In genomic region chr11:105033781-105034180, GRCh38 we compare ENCODE assay signal across 14 cellular contexts. TPM values are rescaled to one million over a fixed set of nuclear protein-coding genes. Genes with fewer than 3 reads are reported as not detected.
A peak's percentile ranks its signal among the peaks of the same experiment; 100 is the strongest.
DNase-seq lines count a peak whose midpoint lies in the region; ATAC-seq, FAIRE-seq and TF ChIP-seq lines count a peak whose summit lies in the region.
"Had no signal": no experiment of that assay in that cellular context is flagged by ENCODE, and none has a peak within 500 bp of the region (broad histone marks: within the 10 kb centered on the region; RNA-seq: fewer than 3 reads in every experiment).

No MANE protein-coding gene starts in this region.

- intact Hi-C loops in activated CD4-positive, alpha-beta memory T cell treated with anti-CD3 and anti-CD28 coated beads for 36 hours (cut with micrococcal nuclease), result loop anchor here (1.0 to 10.0 kb wide), 4 partner anchors 12 to 261 kb away; partner anchors contain the start of genes CARD16 and CASP4

- POLR2A ChIA-PET in activated CD4-positive, alpha-beta memory T cell treated with anti-CD3 and anti-CD28 coated beads for 36 hours (lab: Charles Lee), result no interaction called here

- no peak overlapping the region for H3K9ac ChIP-seq in keratinocyte (ENCODE audit: control insufficient read depth, extremely low read depth, insufficient read depth, low read length)

- DNase-seq in activated naive CD4-positive, alpha-beta T cell treated with Interleukin-2 at 50 U/mL for 16 hours, result no peak
- DNase-seq in activated CD4-positive, alpha-beta memory T cell treated with anti-CD3 and anti-CD28 coated beads for 36 hours, result no peak
- no peak for DNase-seq in keratinocyte (ENCODE audit: low read depth, low spot score)
- DNase-seq in thoracic aorta (ENCODE audit: low spot score), result no peak
- no peak for DNase-seq in COLO829 (ENCODE audit: low spot score)
- DNase-seq: activated CD8-positive, alpha-beta memory T cell treated with anti-CD3 and anti-CD28 coated beads, Interleukin-2, amount 50 U/mL, for 48 hours; cortex of kidney; KG1; NCI-H526 treated with DMSO at 0.1 percent for 48 hours had no signal

- no peaks in the 10 kb centered on the region for H4K20me1 ChIP-seq in keratinocyte (ENCODE audit: control insufficient read depth, extremely low read depth, insufficient read depth, low read length)

- H3K9me1 ChIP-seq in keratinocyte (ENCODE audit: control insufficient read depth, extremely low read depth, insufficient read depth, low read length), result no peaks in the 10 kb centered on the region

- no peak overlapping the region for H3K27ac ChIP-seq in keratinocyte (ENCODE audit: control insufficient read depth, insufficient read depth, low read length)
- no peak overlapping the region for H3K27ac ChIP-seq in thoracic aorta

- H3K36me3 Mint-ChIP-seq in activated naive CD4-positive, alpha-beta T cell treated with anti-CD3 and anti-CD28 coated beads, Interleukin-2, amount 50 U/mL, for 24 hours, result peaks cover 21% of the 10 kb centered on the region
- H3K36me3 Mint-ChIP-seq in activated CD4-positive, alpha-beta memory T cell treated with anti-CD3 and anti-CD28 coated beads for 36 hours, result peaks cover 30% of the 10 kb centered on the region

- dilution Hi-C loops in keratinocyte (cut with MboI; ENCODE audit: extremely low pct_ligation_motif_present, low sequenced_read_pairs), result no loop called here

- H3K4me3 Mint-ChIP-seq in activated naive CD4-positive, alpha-beta T cell treated with anti-CD3 and anti-CD28 coated beads, Interleukin-2, amount 50 U/mL, for 24 hours, result peak overlapping the region; percentile 97
- H3K4me3 Mint-ChIP-seq in activated CD4-positive, alpha-beta memory T cell treated with anti-CD3 and anti-CD28 coated beads for 36 hours, result peak overlapping the region; percentile 88

- H3K4me3 ChIP-seq in keratinocyte (ENCODE audit: control insufficient read depth in 2 of 3, extremely low read depth in 1 of 3, insufficient read depth in 2 of 3, low read depth in 1 of 3, low read length in 3 of 3) (peak overlapping the region; percentile 14 to 45 (median 23)), thoracic aorta (peak overlapping the region; percentile 65)

- H2AFZ ChIP-seq in keratinocyte (ENCODE audit: control insufficient read depth, low read length), result peak overlapping the region; percentile 28

- peak overlapping the region; percentile 63 for H3K4me2 ChIP-seq in keratinocyte (ENCODE audit: control insufficient read depth, extremely low read depth, insufficient read depth, low read depth, low read length)

- ATAC-seq in thoracic aorta (ENCODE audit: insufficient number of reproducible peaks, low FRiP score, low read depth) (no peak), GM21576 (IDR thresholded peaks at IDR 0.05; ENCODE audit: unreplicated experiment) (no peak), HG03442 (IDR thresholded peaks at IDR 0.05; ENCODE audit: unreplicated experiment) (no peak)
- ATAC-seq: SK-N-SH treated with all-trans-retinoic acid at 6 μM for 48 hours had no signal

- H3K27me3 Mint-ChIP-seq in activated naive CD4-positive, alpha-beta T cell treated with anti-CD3 and anti-CD28 coated beads, Interleukin-2, amount 50 U/mL, for 24 hours, result no peaks in the 10 kb centered on the region
- no peaks in the 10 kb centered on the region for H3K27me3 Mint-ChIP-seq in activated CD4-positive, alpha-beta memory T cell treated with anti-CD3 and anti-CD28 coated beads for 36 hours

- no peak for FAIRE-seq in keratinocyte (lab: Jason Lieb, UNC)

- no peaks in the 10 kb centered on the region for H3K79me2 ChIP-seq in keratinocyte (ENCODE audit: control insufficient read depth, insufficient read depth, low read length)

- peaks cover 5% of the 10 kb centered on the region for H3K4me1 ChIP-seq in keratinocyte (ENCODE audit: control insufficient read depth, extremely low read depth, insufficient read depth, low read length)
- H3K4me1 ChIP-seq in thoracic aorta (ENCODE audit: control insufficient read depth in 1 of 2, low read depth in 2 of 2), result peaks cover 3 to 13% of the 10 kb centered on the region in 2 donors

- H3K27ac Mint-ChIP-seq in activated naive CD4-positive, alpha-beta T cell treated with anti-CD3 and anti-CD28 coated beads, Interleukin-2, amount 50 U/mL, for 24 hours, result peak overlapping the region; percentile 97
- H3K27ac Mint-ChIP-seq in activated CD4-positive, alpha-beta memory T cell treated with anti-CD3 and anti-CD28 coated beads for 36 hours, result peak overlapping the region; percentile 94

- H3K9me3 ChIP-seq in keratinocyte (ENCODE audit: control insufficient read depth, low read depth, low read length) (no peaks in the 10 kb centered on the region), thoracic aorta (no peaks in the 10 kb centered on the region)

- H3K4me1 Mint-ChIP-seq in activated naive CD4-positive, alpha-beta T cell treated with anti-CD3 and anti-CD28 coated beads, Interleukin-2, amount 50 U/mL, for 24 hours, result peaks cover 77% of the 10 kb centered on the region
- H3K4me1 Mint-ChIP-seq in activated CD4-positive, alpha-beta memory T cell treated with anti-CD3 and anti-CD28 coated beads for 36 hours (ENCODE audit: low read depth), result peaks cover 51% of the 10 kb centered on the region

- CTCF ChIA-PET in activated CD4-positive, alpha-beta memory T cell treated with anti-CD3 and anti-CD28 coated beads for 36 hours (lab: Charles Lee), result interaction anchor here (1.1 kb wide), 1 partner anchor 87 kb away, joined by 3 read pairs; no protein-coding TSS in a partner anchor

- H3K27me3 ChIP-seq in keratinocyte (ENCODE audit: control insufficient read depth, extremely low read depth, insufficient read depth, low read length), result no peaks in the 10 kb centered on the region
- no peaks in the 10 kb centered on the region for H3K27me3 ChIP-seq in thoracic aorta (replicated peaks; ENCODE audit: insufficient read depth)

- TF ChIP-seq CTCF in keratinocyte (optimal IDR thresholded peaks at IDR 0.05 in 1 of 3, IDR thresholded peaks at IDR 0.05 in 1 of 3, conservative IDR thresholded peaks at IDR 0.05 in 1 of 3; ENCODE audit: extremely low read depth in 1 of 3, insufficient read depth in 2 of 3, low read length in 3 of 3) (no peak), thoracic aorta (IDR thresholded peaks at IDR 0.05) (no peak)

- no peaks in the 10 kb centered on the region for H3K9me3 Mint-ChIP-seq in activated naive CD4-positive, alpha-beta T cell treated with anti-CD3 and anti-CD28 coated beads, Interleukin-2, amount 50 U/mL, for 24 hours
- H3K9me3 Mint-ChIP-seq in activated CD4-positive, alpha-beta memory T cell treated with anti-CD3 and anti-CD28 coated beads for 36 hours, result peaks cover 11% of the 10 kb centered on the region

- peaks cover 3 to 4% of the 10 kb centered on the region in 2 experiments for H3K36me3 ChIP-seq in keratinocyte (ENCODE audit: control insufficient read depth in 2 of 2, extremely low read depth in 1 of 2, insufficient read depth in 2 of 2, low read length in 2 of 2)
- H3K36me3 ChIP-seq in thoracic aorta, result no peaks in the 10 kb centered on the region

RNA-seq across cellular contexts. Expression of gene CASP1, which starts 1.2 kb away (rescaled TPM):
- total RNA-seq in activated CD4-positive, alpha-beta memory T cell treated with anti-CD3 and anti-CD28 coated beads for 36 hours, result 10 to 100 TPM; 28.5 to 37.1 TPM
- 30.7 to 69.1 TPM (median 56.0 TPM) in 3 replicates for polyA plus RNA-seq in keratinocyte
- 122 TPM for polyA plus RNA-seq in keratinocyte (2011; ENCODE audit: low read depth)
- polyA plus RNA-seq in keratinocyte (2011; cell fraction: cytosol; rRNA removed), result 43.6 and 54.5 TPM in 2 replicates
- polyA plus RNA-seq in keratinocyte (2011; cell fraction: nucleus; rRNA removed), result 43.5 and 50.7 TPM in 2 replicates
- polyA plus RNA-seq in keratinocyte (2012; ENCODE audit: low replicate concordance), result 68.6 and 117 TPM in 2 replicates
- 1.2 to 38.5 TPM (median 23.0 TPM) in 3 replicates for polyA minus RNA-seq in keratinocyte
- 27.4 TPM for polyA minus RNA-seq in keratinocyte (2011; cell fraction: cytosol; rRNA and poly(A)+ RNA removed)
- 13.1 and 18.5 TPM in 2 replicates for polyA minus RNA-seq in keratinocyte (2011; cell fraction: nucleus; rRNA and poly(A)+ RNA removed)
- 10 to 100 TPM in 1 of 2 donors, 1 to 10 TPM in 1; 9.1 to 10.1 TPM for total RNA-seq in thoracic aorta

RNA-seq across cellular contexts. Expression of gene CASP5, which starts 10.8 kb away (rescaled TPM):
- not detected for total RNA-seq in activated CD4-positive, alpha-beta memory T cell treated with anti-CD3 and anti-CD28 coated beads for 36 hours
- polyA plus RNA-seq in keratinocyte, result 0.15 TPM in 1 of 3 replicates, not detected in the others
- not detected for polyA plus RNA-seq in keratinocyte (2011; ENCODE audit: low read depth)
- not detected in 2 replicates for polyA plus RNA-seq in keratinocyte (2011; cell fraction: cytosol; rRNA removed)
- 0.51 and 0.87 TPM in 2 replicates for polyA plus RNA-seq in keratinocyte (2011; cell fraction: nucleus; rRNA removed)
- 0.39 TPM in 1 of 2 replicates, not detected in the other for polyA plus RNA-seq in keratinocyte (2012; ENCODE audit: low replicate concordance)
- not detected in 3 replicates for polyA minus RNA-seq in keratinocyte
- not detected for polyA minus RNA-seq in keratinocyte (2011; cell fraction: cytosol; rRNA and poly(A)+ RNA removed)
- polyA minus RNA-seq in keratinocyte (2011; cell fraction: nucleus; rRNA and poly(A)+ RNA removed), result not detected in 2 replicates
- 1 to 10 TPM in 1 of 2 donors, not detected in 1; 4.0 TPM for total RNA-seq in thoracic aorta
- polyA plus RNA-seq: BJ had no signal

RNA-seq across cellular contexts. Expression of gene CARD16, which starts 11.4 kb away (rescaled TPM):
- 10 to 100 TPM in 1 of 2 experiments, 1 to 10 TPM in 1; 8.6 to 10.5 TPM for total RNA-seq in activated CD4-positive, alpha-beta memory T cell treated with anti-CD3 and anti-CD28 coated beads for 36 hours
- polyA plus RNA-seq in keratinocyte, result 11.9 to 16.6 TPM (median 13.4 TPM) in 3 replicates
- polyA plus RNA-seq in keratinocyte (2011; ENCODE audit: low read depth), result 0.86 TPM
- polyA plus RNA-seq in keratinocyte (2011; cell fraction: cytosol; rRNA removed), result 16.0 and 23.4 TPM in 2 replicates
- 5.0 and 7.2 TPM in 2 replicates for polyA plus RNA-seq in keratinocyte (2011; cell fraction: nucleus; rRNA removed)
- 3.2 and 14.3 TPM in 2 replicates for polyA plus RNA-seq in keratinocyte (2012; ENCODE audit: low replicate concordance)
- polyA minus RNA-seq in keratinocyte, result 2.1 to 5.2 TPM in 2 of 3 replicates, not detected in the other
- polyA minus RNA-seq in keratinocyte (2011; cell fraction: cytosol; rRNA and poly(A)+ RNA removed), result 3.5 TPM
- 0.84 and 1.9 TPM in 2 replicates for polyA minus RNA-seq in keratinocyte (2011; cell fraction: nucleus; rRNA and poly(A)+ RNA removed)
- 10 to 100 TPM in 1 of 2 donors, under 1 TPM in 1; 0.81 to 13.5 TPM for total RNA-seq in thoracic aorta
